Comparison of ENCODE assay signal across 9 cellular contexts in the genomic region with DNA sequence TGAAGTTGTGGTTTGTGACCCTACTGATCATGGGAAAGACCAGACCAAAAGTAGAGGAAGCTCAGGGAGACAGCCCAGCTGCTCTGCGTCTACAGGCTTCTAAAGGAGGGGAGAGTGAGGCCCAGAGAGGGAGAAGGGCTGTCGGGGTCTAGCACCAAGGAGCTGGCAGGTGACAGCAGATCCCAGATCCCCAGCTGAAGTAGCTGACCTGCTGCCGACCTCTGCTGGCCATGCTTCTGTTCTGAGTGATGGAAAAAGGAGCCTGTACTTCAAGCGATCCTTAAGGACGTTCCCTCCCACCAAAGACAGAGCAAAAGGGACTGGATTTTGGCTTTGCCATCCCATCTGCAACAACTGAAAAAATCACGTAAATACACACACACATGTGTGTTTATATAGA. TPM values are rescaled to one million over a fixed set of nuclear protein-coding genes. Genes with fewer than 3 reads are reported as not detected.
A peak's percentile ranks its signal among the peaks of the same experiment; 100 is the strongest.
DNase-seq lines count a peak whose midpoint lies in the region; ATAC-seq and TF ChIP-seq lines count a peak whose summit lies in the region.
"Had no signal": no experiment of that assay in that cellular context is flagged by ENCODE, and none has a peak within 500 bp of the region (broad histone marks: within the 10 kb centered on the region; RNA-seq: fewer than 3 reads in every experiment).

No MANE protein-coding gene starts in this region.

- ATAC-seq in activated naive CD8-positive, alpha-beta T cell treated with anti-CD3 and anti-CD28 coated beads, Interleukin-2, amount 50 U/mL, for 24 hours = no peak
- ATAC-seq in PC-3 = no peak

- no peaks in the 10 kb centered on the region for H4K20me1 ChIP-seq in PC-3 (ENCODE audit: low read length)

- no peaks in the 10 kb centered on the region for H3K9me3 ChIP-seq in CD4-positive, alpha-beta memory T cell (ENCODE audit: control insufficient read depth in 1 of 2, low read length in 2 of 2)
- H3K9me3 ChIP-seq in PC-3 (ENCODE audit: low read length) = no peaks in the 10 kb centered on the region
- H3K9me3 ChIP-seq: body of pancreas had no signal

- no peak overlapping the region for H3K27ac ChIP-seq in CD4-positive, alpha-beta memory T cell (ENCODE audit: low read depth, low read length)
- no peak overlapping the region for H3K27ac ChIP-seq in PC-3 (ENCODE audit: low read length)
- H3K27ac ChIP-seq: body of pancreas had no signal

- no peaks in the 10 kb centered on the region for H3K27me3 ChIP-seq in CD4-positive, alpha-beta memory T cell (ENCODE audit: insufficient read depth, low read length)
- H3K27me3 ChIP-seq in PC-3 (ENCODE audit: low read length) = no peaks in the 10 kb centered on the region
- H3K27me3 ChIP-seq: body of pancreas had no signal

- intact Hi-C loops in CD4-positive, alpha-beta memory T cell (cut with micrococcal nuclease) = loop anchor here (5.0 kb wide), 1 partner anchor 134 kb away; a partner anchor contains a TSS
- intact Hi-C loops in PC-3 (cut with micrococcal nuclease) = no loop called here

- DNase-seq in CD4-positive, alpha-beta memory T cell = no peak
- DNase-seq in GM10266 (ENCODE audit: extremely low spot score) (no peak), mesothelial cell of epicardium (ENCODE audit: low spot score in 2 of 2, unreplicated experiment in 2 of 2) (no peak), germinal center (ENCODE audit: low spot score) (no peak), PC-3 (no peak), hippocampal formation (lab: John Stamatoyannopoulos, UW) (no peak)
- no peak for DNase-seq in activated naive CD8-positive, alpha-beta T cell treated with anti-CD3 and anti-CD28 coated beads, Interleukin-2, amount 50 U/mL, for 24 hours
- DNase-seq: activated CD4-positive, CD25-positive, alpha-beta regulatory T cell treated with anti-CD3 and anti-CD28 coated beads, Interleukin-2, amount 50 U/mL, for 72 hours had no signal

- H3K4me1 Mint-ChIP-seq in CD4-positive, alpha-beta memory T cell = peaks cover 2 to 12% (median 4%) of the 10 kb centered on the region in 4 donors
- peaks cover 12% of the 10 kb centered on the region for H3K4me1 Mint-ChIP-seq in activated naive CD8-positive, alpha-beta T cell treated with anti-CD3 and anti-CD28 coated beads, Interleukin-2, amount 50 U/mL, for 24 hours
- H3K4me1 Mint-ChIP-seq in mesothelial cell of epicardium = peaks cover 16% of the 10 kb centered on the region

- TF ChIP-seq CTCF in GM10266 (IDR thresholded peaks at IDR 0.05; ENCODE audit: control insufficient read depth, insufficient read depth, low read depth, missing control alignments) = peak; percentile 10
- TF ChIP-seq CTCF in mesothelial cell of epicardium (IDR thresholded peaks at IDR 0.05; ENCODE audit: unreplicated experiment) = no peak
- TF ChIP-seq CTCF in PC-3 (conservative IDR thresholded peaks at IDR 0.05; ENCODE audit: low read depth, low read length) = no peak

- H3K27me3 Mint-ChIP-seq in CD4-positive, alpha-beta memory T cell = peaks cover under 1 to 6% of the 10 kb centered on the region in 2 donors
- H3K27me3 Mint-ChIP-seq in activated naive CD8-positive, alpha-beta T cell treated with anti-CD3 and anti-CD28 coated beads, Interleukin-2, amount 50 U/mL, for 24 hours = no peaks in the 10 kb centered on the region
- H3K27me3 Mint-ChIP-seq in mesothelial cell of epicardium (ENCODE audit: low read depth) = peaks cover 11% of the 10 kb centered on the region

- no peaks in the 10 kb centered on the region for H3K36me3 Mint-ChIP-seq in CD4-positive, alpha-beta memory T cell
- no peaks in the 10 kb centered on the region for H3K36me3 Mint-ChIP-seq in activated naive CD8-positive, alpha-beta T cell treated with anti-CD3 and anti-CD28 coated beads, Interleukin-2, amount 50 U/mL, for 24 hours (ENCODE audit: low read depth)
- no peaks in the 10 kb centered on the region for H3K36me3 Mint-ChIP-seq in mesothelial cell of epicardium

- H3K4me1 ChIP-seq in CD4-positive, alpha-beta memory T cell (ENCODE audit: insufficient read depth, low read length) = peaks cover 7% of the 10 kb centered on the region
- no peaks in the 10 kb centered on the region for H3K4me1 ChIP-seq in PC-3 (ENCODE audit: insufficient read depth, low read length)

- H3K4me3 Mint-ChIP-seq in CD4-positive, alpha-beta memory T cell = peak overlapping the region in 7 of 8 donors; percentile 24 to 90 (median 79)
- H3K4me3 Mint-ChIP-seq in activated naive CD8-positive, alpha-beta T cell treated with anti-CD3 and anti-CD28 coated beads, Interleukin-2, amount 50 U/mL, for 24 hours = peak overlapping the region; percentile 71
- H3K4me3 Mint-ChIP-seq in mesothelial cell of epicardium = peak overlapping the region; percentile 63

- H3K27ac Mint-ChIP-seq in CD4-positive, alpha-beta memory T cell = peak overlapping the region in 2 of 7 donors; percentile 35 to 59
- no peak overlapping the region for H3K27ac Mint-ChIP-seq in activated naive CD8-positive, alpha-beta T cell treated with anti-CD3 and anti-CD28 coated beads, Interleukin-2, amount 50 U/mL, for 24 hours
- H3K27ac Mint-ChIP-seq in mesothelial cell of epicardium = peak overlapping the region; percentile 69

- H3K4me3 ChIP-seq in CD4-positive, alpha-beta memory T cell (ENCODE audit: low read length in 2 of 2) = no peak overlapping the region
- no peak overlapping the region for H3K4me3 ChIP-seq in PC-3 (ENCODE audit: low read length)
- H3K4me3 ChIP-seq: body of pancreas had no signal

- no peak overlapping the region for H3K4me2 ChIP-seq in PC-3 (ENCODE audit: low read length)

- CTCF ChIA-PET in CD4-positive, alpha-beta memory T cell (lab: Charles Lee; ENCODE audit: partially characterized antibody) = no interaction called here
- CTCF ChIA-PET in PC-3 (lab: Charles Lee) = no interaction called here

- H3K9me2 ChIP-seq in PC-3 (replicated peaks; ENCODE audit: low read length) = no peaks in the 10 kb centered on the region

- BruUV-seq in PC-3 (replicated peaks; lab: Mats Ljungman, UMichigan) = no TSS peak

- H3F3A ChIP-seq in PC-3 (ENCODE audit: low read length, unreplicated experiment) = no peaks in the 10 kb centered on the region

- POLR2A ChIA-PET in CD4-positive, alpha-beta memory T cell (lab: Charles Lee; ENCODE audit: partially characterized antibody) = interaction anchor here (1.2 to 1.9 kb wide), 4 partner anchors 10 to 95 kb away, joined by 3 to 10 read pairs (median 6); a partner anchor contains a TSS
- POLR2A ChIA-PET in PC-3 (lab: Charles Lee; ENCODE audit: unreplicated experiment) = interaction anchor here (0.6 kb wide), 1 partner anchor 49 kb away, joined by 3 read pairs; no protein-coding TSS in a partner anchor

- no peak overlapping the region for H2AFZ ChIP-seq in PC-3 (ENCODE audit: low read length)

- H3K9me3 Mint-ChIP-seq in CD4-positive, alpha-beta memory T cell = peaks cover 0 to 1% (median 0%) of the 10 kb centered on the region in 8 donors
- H3K9me3 Mint-ChIP-seq in activated naive CD8-positive, alpha-beta T cell treated with anti-CD3 and anti-CD28 coated beads, Interleukin-2, amount 50 U/mL, for 24 hours = no peaks in the 10 kb centered on the region
- peaks cover 6% of the 10 kb centered on the region for H3K9me3 Mint-ChIP-seq in mesothelial cell of epicardium

- no peak overlapping the region for H3K9ac ChIP-seq in PC-3 (ENCODE audit: low read length)

- no peaks in the 10 kb centered on the region for H3K36me3 ChIP-seq in CD4-positive, alpha-beta memory T cell (ENCODE audit: insufficient read depth, low read length)
- H3K36me3 ChIP-seq in PC-3 (ENCODE audit: low read depth, low read length) = no peaks in the 10 kb centered on the region

- no peaks in the 10 kb centered on the region for H3K79me2 ChIP-seq in PC-3 (ENCODE audit: low read length)

RNA-seq across cellular contexts. Expression of a gene that starts 22.7 kb away (rescaled TPM):
- total RNA-seq in CD4-positive, alpha-beta memory T cell = 10 to 100 TPM; 14.8 to 15.0 TPM
- under 1 TPM; 0.35 to 0.87 TPM for polyA plus RNA-seq in CD4-positive, alpha-beta memory T cell
- total RNA-seq in mesothelial cell of epicardium (16.8 to 17.0 TPM (median 17.0 TPM) in 3 replicates), PC-3 (2014; rRNA removed) (9.9 and 10.7 TPM in 2 replicates)

RNA-seq across cellular contexts. Expression of a gene that starts 35.6 kb away (rescaled TPM):
- total RNA-seq in CD4-positive, alpha-beta memory T cell = not detected
- not detected for polyA plus RNA-seq in CD4-positive, alpha-beta memory T cell
- total RNA-seq in mesothelial cell of epicardium = 0.42 to 0.54 TPM (median 0.47 TPM) in 3 replicates
- 0.04 TPM in 1 of 2 replicates, not detected in the other for total RNA-seq in PC-3 (2014; rRNA removed)

RNA-seq across cellular contexts. Expression of a gene that starts 59.0 kb away (rescaled TPM):
- total RNA-seq in CD4-positive, alpha-beta memory T cell = 1 to 10 TPM; 7.6 to 8.1 TPM
- 1 to 10 TPM in 1 of 2 donors, under 1 TPM in 1; 0.78 to 1.6 TPM for polyA plus RNA-seq in CD4-positive, alpha-beta memory T cell
- total RNA-seq in mesothelial cell of epicardium = 98.6 to 103 TPM (median 102 TPM) in 3 replicates
- 26.9 and 27.8 TPM in 2 replicates for total RNA-seq in PC-3 (2014; rRNA removed)
